ENCODE assay signal across 20 cellular contexts in the genomic region with DNA sequence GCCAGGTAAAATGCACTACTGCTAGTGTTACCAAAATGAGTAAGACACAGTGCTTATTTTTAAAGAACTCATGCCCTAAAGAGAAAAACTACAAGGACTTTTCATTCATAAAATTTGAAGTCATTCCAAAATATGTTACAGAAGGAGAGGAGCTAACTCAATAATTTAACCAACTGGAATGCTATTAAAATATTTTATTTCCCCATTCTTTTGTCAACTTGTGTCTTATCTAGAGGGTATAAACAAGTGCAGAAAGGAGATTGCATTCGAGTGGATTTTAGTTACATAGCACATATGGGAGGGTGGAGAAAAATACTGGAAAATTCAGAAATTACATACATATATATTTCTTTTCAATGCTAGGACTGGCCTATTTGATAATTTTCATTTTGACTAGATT.
"Had no signal": no experiment of that assay in that cellular context is flagged by ENCODE, and none has a peak within 500 bp of the region (broad histone marks: within the 10 kb centered on the region; RNA-seq: fewer than 3 reads in every experiment).

No MANE protein-coding gene starts in this region.

- H3K4me2 ChIP-seq: KMS-11 had no signal

- DNase-seq: Kasumi-1, MM.1S, NCI-H1092 treated with DMSO at 0.1 percent for 48 hours, NCI-H1436, NCI-H187, NCI-H2029, NCI-H2081 treated with DMSO at 0.1 percent for 48 hours, NCI-H2171, NCI-H226, NCI-H446, NCI-H510A, NCI-H524 treated with DMSO at 0.1 percent for 48 hours, NCI-H69, NCI-H774, SHP77 had no signal

- H3K4me3 ChIP-seq: K562 had no signal

- ATAC-seq: K562, Panc1 had no signal

- H3K27ac ChIP-seq: HL-60, KMS-11, RWPE1 had no signal

- H3K9ac ChIP-seq: KMS-11 had no signal
